In the genomic region with DNA sequence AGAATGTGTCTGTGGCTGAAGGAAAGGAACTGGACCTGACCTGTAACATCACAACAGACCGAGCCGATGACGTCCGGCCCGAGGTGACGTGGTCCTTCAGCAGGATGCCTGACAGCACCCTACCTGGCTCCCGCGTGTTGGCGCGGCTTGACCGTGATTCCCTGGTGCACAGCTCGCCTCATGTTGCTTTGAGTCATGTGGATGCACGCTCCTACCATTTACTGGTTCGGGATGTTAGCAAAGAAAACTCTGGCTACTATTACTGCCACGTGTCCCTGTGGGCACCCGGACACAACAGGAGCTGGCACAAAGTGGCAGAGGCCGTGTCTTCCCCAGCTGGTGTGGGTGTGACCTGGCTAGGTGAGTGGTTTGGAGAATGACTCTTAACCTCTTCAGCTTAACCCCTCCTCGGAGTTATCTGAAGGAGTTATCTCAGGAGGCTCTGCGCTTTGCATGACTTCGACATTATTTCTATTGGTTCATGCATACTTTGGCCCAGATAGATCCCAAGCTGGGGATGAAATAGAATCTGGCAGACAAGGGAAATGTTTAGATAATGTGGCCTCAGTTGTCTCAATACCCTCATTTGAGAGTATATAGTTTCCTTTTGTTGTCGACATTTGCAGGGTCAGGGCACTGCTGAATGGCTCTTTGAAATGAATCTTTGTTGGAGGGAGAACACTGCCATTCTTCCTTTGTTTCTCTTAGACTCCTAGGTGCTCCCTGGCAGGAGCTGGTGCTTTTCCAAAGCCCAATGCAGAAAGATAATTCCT, we compare ENCODE assay signal across 1 cellular context.
TF ChIP-seq lines count a peak whose summit lies in the region.

No MANE protein-coding gene starts in this region.

TF ChIP-seq in H1, 55 proteins besides CTCF, POLR2A, EP300 and RAD21:
- TF ChIP-seq, protein P1, sequence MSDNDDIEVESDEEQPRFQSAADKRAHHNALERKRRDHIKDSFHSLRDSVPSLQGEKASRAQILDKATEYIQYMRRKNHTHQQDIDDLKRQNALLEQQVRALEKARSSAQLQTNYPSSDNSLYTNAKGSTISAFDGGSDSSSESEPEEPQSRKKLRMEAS (IDR thresholded peaks at IDR 0.05) = no peak
- TF ChIP-seq SP4 (IDR thresholded peaks at IDR 0.05; ENCODE audit: low read length) = no peak
- no peak for TF ChIP-seq BCL11A (IDR thresholded peaks at IDR 0.05; ENCODE audit: low read depth in 2 of 2, low read length in 2 of 2)
- TF ChIP-seq RBBP5 (IDR thresholded peaks at IDR 0.05; ENCODE audit: borderline replicate concordance, low read depth, low read length) = no peak
- TF ChIP-seq TEAD4 (IDR thresholded peaks at IDR 0.05; ENCODE audit: low read depth, low read length) = no peak
- TF ChIP-seq PHF8 (conservative IDR thresholded peaks at IDR 0.05; ENCODE audit: low read depth, low read length) = no peak
- TF ChIP-seq RNF2 (IDR thresholded peaks at IDR 0.05; ENCODE audit: borderline replicate concordance, low read depth, low read length, missing control alignments, poor library complexity, severe bottlenecking) = no peak
- TF ChIP-seq POLR2AphosphoS5 (IDR thresholded peaks at IDR 0.05; ENCODE audit: low read depth, low read length) = no peak
- no peak for TF ChIP-seq SIN3A (conservative IDR thresholded peaks at IDR 0.05 in 1 of 2, IDR thresholded peaks at IDR 0.05 in 1 of 2; ENCODE audit: low read depth in 1 of 2, low read length in 2 of 2)
- TF ChIP-seq TAF1 (IDR thresholded peaks at IDR 0.05; ENCODE audit: low read depth, low read length) = no peak
- no peak for TF ChIP-seq KDM1A (IDR thresholded peaks at IDR 0.05; ENCODE audit: borderline replicate concordance, low read length)
- no peak for TF ChIP-seq CREB1 (IDR thresholded peaks at IDR 0.05)
- TF ChIP-seq KDM4A (IDR thresholded peaks at IDR 0.05; ENCODE audit: low read depth, low read length, severe bottlenecking) = no peak
- no peak for TF ChIP-seq TCF12 (IDR thresholded peaks at IDR 0.05; ENCODE audit: low read depth, low read length)
- TF ChIP-seq SUZ12 (IDR thresholded peaks at IDR 0.05; ENCODE audit: low read length) = no peak
- TF ChIP-seq HDAC6 (IDR thresholded peaks at IDR 0.05; ENCODE audit: low read depth, low read length) = no peak
- TF ChIP-seq NRF1 (IDR thresholded peaks at IDR 0.05; ENCODE audit: low read depth, low read length) = no peak
